Comparison of ENCODE assay signal across 14 cellular contexts in genomic region chr19:15320118-15320517, GRCh38. TPM values are rescaled to one million over a fixed set of nuclear protein-coding genes. Genes with fewer than 3 reads are reported as not detected.
DNase-seq lines count a peak whose midpoint lies in the region; ATAC-seq, FAIRE-seq and TF ChIP-seq lines count a peak whose summit lies in the region.
"Had no signal": no experiment of that assay in that cellular context is flagged by ENCODE, and none has a peak within 500 bp of the region (broad histone marks: within the 10 kb centered on the region; RNA-seq: fewer than 3 reads in every experiment).

No MANE protein-coding gene starts in this region.

- H3K79me2 ChIP-seq in GM23248 (ENCODE audit: insufficient read depth): peaks cover 100% of the 10 kb centered on the region

- peak overlapping the region; percentile 6; the same call in 1 of the 2 replicates for H3K4me3 ChIP-seq in GM23248
- H3K4me3 ChIP-seq: lung had no signal

- no peaks in the 10 kb centered on the region for H3K36me3 ChIP-seq in GM23248 (ENCODE audit: low read depth)

- H3K9me2 ChIP-seq in GM23248 (ENCODE audit: insufficient read depth): no peaks in the 10 kb centered on the region

- peaks cover 84% of the 10 kb centered on the region for H3K4me1 Mint-ChIP-seq in central memory CD8-positive, alpha-beta T cell
- H3K4me1 Mint-ChIP-seq in Calu3 (ENCODE audit: low read depth, unreplicated experiment): peaks cover 61% of the 10 kb centered on the region

- H3F3A ChIP-seq in GM23248 (ENCODE audit: insufficient read depth): peaks cover 76% of the 10 kb centered on the region

- H3K27me3 Mint-ChIP-seq in central memory CD8-positive, alpha-beta T cell: no peaks in the 10 kb centered on the region
- H3K27me3 Mint-ChIP-seq in Calu3 (ENCODE audit: unreplicated experiment): no peaks in the 10 kb centered on the region
- H3K27me3 Mint-ChIP-seq: activated naive CD8-positive, alpha-beta T cell treated with anti-CD3 and anti-CD28 coated beads, Interleukin-2, amount 10 ng/mL, durations not matched to agents 7 days and 5 days had no signal

- in situ Hi-C loops in GM23248 (cut with MboI): no loop called here

- peaks cover 52% of the 10 kb centered on the region for H4K20me1 ChIP-seq in GM23248 (ENCODE audit: insufficient read depth)

- peak overlapping the region; percentile 50 for H3K27ac Mint-ChIP-seq in central memory CD8-positive, alpha-beta T cell (ENCODE audit: low read depth)
- no peak overlapping the region for H3K27ac Mint-ChIP-seq in Calu3 (ENCODE audit: unreplicated experiment)
- H3K27ac Mint-ChIP-seq: activated naive CD8-positive, alpha-beta T cell treated with anti-CD3 and anti-CD28 coated beads, Interleukin-2, amount 10 ng/mL, durations not matched to agents 7 days and 5 days had no signal

- no peaks in the 10 kb centered on the region for H3K27me3 ChIP-seq in GM23248 (replicated peaks; ENCODE audit: insufficient read depth)

- BruUV-seq in Calu3 (replicated peaks; lab: Mats Ljungman, UMichigan): no TSS peak

- intact Hi-C loops in Calu3 (cut with micrococcal nuclease; ENCODE audit: unreplicated experiment): loop anchor here (5.0 kb wide), 1 partner anchor 38 kb away; no protein-coding TSS in a partner anchor

- peaks cover 84% of the 10 kb centered on the region for H3K4me1 ChIP-seq in GM23248 (ENCODE audit: insufficient read depth)

- FAIRE-seq in GM19239 (lab: Jason Lieb, UNC): no peak

- peak overlapping the region; percentile 65 for H3K4me2 ChIP-seq in GM23248 (ENCODE audit: unreplicated experiment)

- TF ChIP-seq CTCF in Calu3 (IDR thresholded peaks at IDR 0.05; ENCODE audit: unreplicated experiment): no peak

- 1% methylated on average over 4 of the region's 4 CpGs for WGBS in GM23248 (ENCODE audit: low coverage in 1 of 2, low lambda C conversion rate in 2 of 2, missing lambda C conversion rate in 2 of 2), 2 experiments

- H3K4me3 Mint-ChIP-seq in central memory CD8-positive, alpha-beta T cell: peak overlapping the region; percentile 40
- no peak overlapping the region for H3K4me3 Mint-ChIP-seq in Calu3 (ENCODE audit: low read depth, unreplicated experiment)
- H3K4me3 Mint-ChIP-seq: activated naive CD8-positive, alpha-beta T cell treated with anti-CD3 and anti-CD28 coated beads, Interleukin-2, amount 10 ng/mL, durations not matched to agents 7 days and 5 days; CD14-positive monocyte had no signal

- peak overlapping the region; percentile 47 for H3K9ac ChIP-seq in GM23248

- no peaks in the 10 kb centered on the region for H3K9me3 Mint-ChIP-seq in central memory CD8-positive, alpha-beta T cell
- H3K9me3 Mint-ChIP-seq in Calu3 (ENCODE audit: low read depth, unreplicated experiment): no peaks in the 10 kb centered on the region
- H3K9me3 Mint-ChIP-seq: activated naive CD8-positive, alpha-beta T cell treated with anti-CD3 and anti-CD28 coated beads, Interleukin-2, amount 10 ng/mL, durations not matched to agents 7 days and 5 days had no signal

- no peaks in the 10 kb centered on the region for H3K9me3 ChIP-seq in GM23248 (ENCODE audit: low read depth)

- H2AFZ ChIP-seq in GM23248: no peak overlapping the region

- peak overlapping the region; percentile 78 for H3K27ac ChIP-seq in GM23248

- peaks cover 16% of the 10 kb centered on the region for H3K36me3 Mint-ChIP-seq in central memory CD8-positive, alpha-beta T cell (ENCODE audit: insufficient read depth)
- peaks cover 15% of the 10 kb centered on the region for H3K36me3 Mint-ChIP-seq in Calu3 (ENCODE audit: insufficient read depth, unreplicated experiment)

- ATAC-seq in central memory CD8-positive, alpha-beta T cell (replicated peaks; ENCODE audit: extremely low read depth, poor library complexity, severe bottlenecking): no peak
- ATAC-seq in HG02870 (IDR thresholded peaks at IDR 0.05; ENCODE audit: unreplicated experiment): no peak
- ATAC-seq in GM21447 (IDR thresholded peaks at IDR 0.05; ENCODE audit: unreplicated experiment): no peak
- ATAC-seq: right cardiac atrium had no signal

- DNase-seq in AG08395 (ENCODE audit: low spot score) (peak; percentile 71), GM23248 (peak; percentile 87), myocyte (ENCODE audit: low read depth) (peak; percentile 44), GM19239 (ENCODE audit: insufficient read length, low spot score) (no peak), Calu3 (no peak)
- no peak for DNase-seq in central memory CD8-positive, alpha-beta T cell (ENCODE audit: low spot score in 2 of 2)
- DNase-seq: activated CD4-positive, CD25-positive, alpha-beta regulatory T cell; activated naive CD8-positive, alpha-beta T cell treated with anti-CD3 and anti-CD28 coated beads, Interleukin-2, amount 10 ng/mL, durations not matched to agents 7 days and 5 days; GOT3 had no signal

- CTCF ChIA-PET in Calu3 (lab: Charles Lee): interaction anchor here (0.6 kb wide), 1 partner anchor 94 kb away, joined by 3 read pairs; no protein-coding TSS in a partner anchor

RNA-seq across cellular contexts. Expression of gene BRD4, which starts 12.2 kb away (rescaled TPM):
- 9.0 and 20.2 TPM in 2 replicates for total RNA-seq in GM23248 (2014; rRNA removed; shearing (Covaris generic))
- polyA plus RNA-seq in GM23248 (2016; fragmentation: Nextera tagmentation; extraction: Ambion mirVana): 17.5 and 18.6 TPM in 2 replicates
- total RNA-seq in myocyte: 18.9 and 20.7 TPM in 2 replicates
- polyA plus RNA-seq in myocyte (2012): 49.5 TPM
- 92.2 and 93.9 TPM in 2 replicates for total RNA-seq in Calu3 (2022)

RNA-seq across cellular contexts. Expression of gene AKAP8, which starts 59.5 kb away (rescaled TPM):
- 13.4 and 19.7 TPM in 2 replicates for total RNA-seq in GM23248 (2014; rRNA removed; shearing (Covaris generic))
- polyA plus RNA-seq in GM23248 (2016; fragmentation: Nextera tagmentation; extraction: Ambion mirVana): 14.6 and 14.8 TPM in 2 replicates
- 24.6 and 25.0 TPM in 2 replicates for total RNA-seq in myocyte
- polyA plus RNA-seq in myocyte (2012): 14.2 TPM
- total RNA-seq in Calu3 (2022): 35.8 and 38.0 TPM in 2 replicates

Comparison
In these comparisons a context has a peak if more than half of its experiments do, and no peak if none do; other contexts are left out.
1. DNase-seq: peak in AG08395 (single experiment), GM23248 (single experiment) and myocyte (single experiment); none in central memory CD8-positive, alpha-beta T cell (0 of 2), GM19239 (single experiment) and Calu3 (single experiment).